ENCODE assay signal across 9 cellular contexts in the genomic region with DNA sequence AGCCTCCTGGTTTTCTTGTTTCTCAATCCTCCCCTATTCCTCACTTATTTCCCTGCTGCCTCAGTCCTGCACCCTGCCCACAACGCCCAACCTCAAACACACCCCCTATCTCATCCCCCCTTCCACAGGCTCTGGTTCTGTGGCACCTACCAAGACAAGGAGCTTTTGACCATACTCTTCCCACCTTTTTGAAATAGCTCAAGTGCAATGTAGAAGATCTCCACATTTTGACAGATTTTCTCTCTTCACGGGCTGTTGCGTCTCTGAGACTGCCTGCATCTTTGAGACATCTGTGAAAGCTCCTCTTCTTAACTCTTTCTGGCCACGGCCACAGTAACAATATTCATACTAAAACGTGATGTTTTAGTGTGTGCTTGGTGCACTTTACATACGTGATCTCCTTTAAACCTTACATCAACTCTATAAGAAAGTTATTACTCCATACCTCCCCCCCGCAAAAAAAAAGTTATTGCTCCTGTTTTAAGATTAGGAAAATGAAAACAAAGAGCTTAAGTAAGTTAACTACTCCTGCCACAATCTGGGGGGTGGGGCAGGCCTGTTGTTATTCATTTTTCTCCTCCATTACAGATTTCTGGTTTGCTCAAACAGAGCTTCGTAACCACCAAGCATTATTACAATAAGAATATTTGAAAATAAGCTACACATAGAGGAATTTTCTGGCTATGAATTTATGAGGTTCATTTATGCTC. TPM values are rescaled to one million over a fixed set of nuclear protein-coding genes. Genes with fewer than 3 reads are reported as not detected.
DNase-seq lines count a peak whose midpoint lies in the region; ATAC-seq and TF ChIP-seq lines count a peak whose summit lies in the region.
"Had no signal": no experiment of that assay in that cellular context is flagged by ENCODE, and none has a peak within 500 bp of the region (broad histone marks: within the 10 kb centered on the region; RNA-seq: fewer than 3 reads in every experiment).

No MANE protein-coding gene starts in this region.

- intact Hi-C loops in activated CD4-positive, alpha-beta T cell treated with anti-CD3 and anti-CD28 coated beads for 36 hours (cut with DNase I, micrococcal nuclease) = loop anchor here (2.0 to 5.0 kb wide), 8 partner anchors 47 to 500 kb away; a partner anchor contains a TSS
- intact Hi-C loops in PC-9 (cut with micrococcal nuclease; ENCODE audit: unreplicated experiment) = loop anchor here (2.0 to 10.0 kb wide), 7 partner anchors 45 to 500 kb away; a partner anchor contains a TSS
- intact Hi-C loops in esophagus muscularis mucosa (cut with DNase I) = loop anchor here (10.0 kb wide), 1 partner anchor 253 kb away; a partner anchor contains a TSS

- no peaks in the 10 kb centered on the region for H3K27me3 Mint-ChIP-seq in activated CD4-positive, alpha-beta T cell treated with anti-CD3 and anti-CD28 coated beads for 36 hours

- H3K4me1 Mint-ChIP-seq in activated CD4-positive, alpha-beta T cell treated with anti-CD3 and anti-CD28 coated beads for 36 hours = peaks cover 39% of the 10 kb centered on the region

- TF ChIP-seq EP300 in esophagus muscularis mucosa (IDR thresholded peaks at IDR 0.05) = no peak

- H3K27ac Mint-ChIP-seq in activated CD4-positive, alpha-beta T cell treated with anti-CD3 and anti-CD28 coated beads for 36 hours = peak overlapping the region; percentile 100

- peak overlapping the region; percentile 97 for H3K4me3 Mint-ChIP-seq in activated CD4-positive, alpha-beta T cell treated with anti-CD3 and anti-CD28 coated beads for 36 hours

- H3K4me1 ChIP-seq in PC-9 (replicated peaks; ENCODE audit: insufficient read depth) (peaks cover 24% of the 10 kb centered on the region), esophagus muscularis mucosa (peaks cover 23 to 50% (median 42%) of the 10 kb centered on the region in 4 donors)

- POLR2A ChIA-PET in activated CD4-positive, alpha-beta T cell treated with anti-CD3 and anti-CD28 coated beads for 36 hours (lab: Charles Lee) = interaction anchor here (0.6 to 1.0 kb wide), 6 partner anchors 10 to 115 kb away, joined by 3 to 6 read pairs (median 4); no protein-coding TSS in a partner anchor
- POLR2A ChIA-PET in PC-9 (lab: Charles Lee; ENCODE audit: unreplicated experiment) = interaction anchor here (0.6 to 0.8 kb wide), 2 partner anchors 19 to 42 kb away, joined by 4 to 5 read pairs; no protein-coding TSS in a partner anchor

- TF ChIP-seq CTCF in PC-9 (conservative IDR thresholded peaks at IDR 0.05) (no peak), esophagus muscularis mucosa (IDR thresholded peaks at IDR 0.05) (no peak), omental fat pad (IDR thresholded peaks at IDR 0.05) (no peak)

- peak overlapping the region; percentile 98 for H3K4me2 ChIP-seq in PC-9

- H3K36me3 Mint-ChIP-seq in activated CD4-positive, alpha-beta T cell treated with anti-CD3 and anti-CD28 coated beads for 36 hours (ENCODE audit: low read depth) = peaks cover 33% of the 10 kb centered on the region

- peaks cover 24% of the 10 kb centered on the region for H3K36me3 ChIP-seq in PC-9 (ENCODE audit: low read depth)
- no peaks in the 10 kb centered on the region for H3K36me3 ChIP-seq in esophagus muscularis mucosa

- H3F3A ChIP-seq in PC-9 (ENCODE audit: insufficient read depth, low read depth) = peaks cover 12% of the 10 kb centered on the region; the same call in 1 of the 2 replicates

- H3K4me3 ChIP-seq in PC-9 (peak overlapping the region; percentile 78; the same call in 1 of the 2 replicates), esophagus muscularis mucosa (peak overlapping the region; percentile 78 to 92 (median 80)), skeletal muscle cell (ENCODE audit: low read depth, low read length) (peak overlapping the region; percentile 85)

- CTCF ChIA-PET in activated CD4-positive, alpha-beta T cell treated with anti-CD3 and anti-CD28 coated beads for 36 hours (lab: Charles Lee) = interaction anchor here (0.6 to 2.3 kb wide), 8 partner anchors 9 to 591 kb away, joined by 3 to 17 read pairs (median 3); no protein-coding TSS in a partner anchor
- CTCF ChIA-PET in PC-9 (lab: Charles Lee) = interaction anchor here (0.6 to 1.4 kb wide), 3 partner anchors 31 to 513 kb away, joined by 3 to 12 read pairs (median 9); no protein-coding TSS in a partner anchor

- H3K27me3 ChIP-seq in PC-9 (ENCODE audit: insufficient read depth, low read depth) (no peaks in the 10 kb centered on the region), esophagus muscularis mucosa (no peaks in the 10 kb centered on the region)

- TF ChIP-seq POLR2A in esophagus muscularis mucosa (IDR thresholded peaks at IDR 0.05; ENCODE audit: low read depth) = no peak

- H3K79me2 ChIP-seq in PC-9 (ENCODE audit: low read depth) = peaks cover 33% of the 10 kb centered on the region

- WGBS in esophagus muscularis mucosa = 41% methylated on average over 8 of the region's 8 CpGs

- no peak overlapping the region for H3K27ac ChIP-seq in PC-9
- H3K27ac ChIP-seq in esophagus muscularis mucosa (replicated peaks in 1 of 4) = peak overlapping the region; percentile 92 to 96 (median 92)

- no peak for ATAC-seq in activated CD4-positive, alpha-beta T cell treated with anti-CD3 and anti-CD28 coated beads for 36 hours
- ATAC-seq in HG02870 (IDR thresholded peaks at IDR 0.05; ENCODE audit: unreplicated experiment) (no peak), omental fat pad (ENCODE audit: low FRiP score) (no peak)

- H3K9me3 Mint-ChIP-seq in activated CD4-positive, alpha-beta T cell treated with anti-CD3 and anti-CD28 coated beads for 36 hours (ENCODE audit: low read depth) = no peaks in the 10 kb centered on the region

- H3K9me2 ChIP-seq in PC-9 (ENCODE audit: insufficient read depth) = no peaks in the 10 kb centered on the region

- no TSS peak for BruUV-seq in PC-9 (replicated peaks; lab: Mats Ljungman, UMichigan)

- no peaks in the 10 kb centered on the region for H3K9me3 ChIP-seq in PC-9 (ENCODE audit: insufficient read depth, low read depth)
- no peaks in the 10 kb centered on the region for H3K9me3 ChIP-seq in esophagus muscularis mucosa

- peaks cover 25% of the 10 kb centered on the region for H4K20me1 ChIP-seq in PC-9 (ENCODE audit: insufficient read depth)

- peak overlapping the region; percentile 95 for H2AFZ ChIP-seq in PC-9

- peak; percentile 40 for DNase-seq in activated CD4-positive, alpha-beta T cell treated with anti-CD3 and anti-CD28 coated beads for 36 hours
- no peak for DNase-seq in activated CD4-positive, alpha-beta T cell treated with anti-CD3 and anti-CD28 coated beads, Interleukin-2, amount 50 U/mL, for 1 hour
- peak in 1 of 2 experiments; percentile 4 for DNase-seq in PC-9
- no peak for DNase-seq in esophagus muscularis mucosa (ENCODE audit: extremely low spot score)
- DNase-seq in skeletal muscle cell (ENCODE audit: low read depth) = no peak
- DNase-seq in omental fat pad (ENCODE audit: low spot score) = no peak
- no peak for DNase-seq in stimulated activated CD4-positive, alpha-beta T cell treated with anti-CD3 and anti-CD28 coated beads, Interleukin-1b, Interleukin-23, amount 100 ng/mL, for 48 hours
- DNase-seq: Kasumi-1 had no signal

RNA-seq across cellular contexts. Expression of a gene that starts 1.8 kb away (rescaled TPM):
- 100 to 1,000 TPM; 433 to 510 TPM for total RNA-seq in activated CD4-positive, alpha-beta T cell treated with anti-CD3 and anti-CD28 coated beads for 36 hours
- 312 and 339 TPM in 2 replicates for total RNA-seq in PC-9 (2021)
- 100 to 1,000 TPM; 203 to 254 (median 223) TPM for total RNA-seq in esophagus muscularis mucosa
- 100 to 1,000 TPM; 199 to 340 (median 217) TPM for total RNA-seq in omental fat pad
